29 cellular contexts compared by ENCODE assay signal in genomic region chr18:42233908-42234307, GRCh38.
"Had no signal": no experiment of that assay in that cellular context is flagged by ENCODE, and none has a peak within 500 bp of the region (broad histone marks: within the 10 kb centered on the region; RNA-seq: fewer than 3 reads in every experiment).

No MANE protein-coding gene starts in this region.

- H3K9me3 Mint-ChIP-seq: nephron; neural progenitor cell; stimulated activated memory B cell treated with anti-CD40 and anti-IgM and Interleukin-4, amounts not matched to agents 10 μg/mL and 1 μg/mL and 100 μg/mL, for 72 hours; stimulated activated naive CD8-positive, alpha-beta T cell treated with anti-CD3 and anti-CD28 coated beads, Interleukin-15, amount 100 ng/mL, for 72 hours had no signal

- DNase-seq: natural killer cell; occipital lobe; ovary; posterior cingulate gyrus; psoas muscle; right cardiac atrium; right lobe of liver; sigmoid colon; small intestine; stimulated activated CD4-positive, alpha-beta T cell treated with anti-CD3 and anti-CD28 coated beads, Interleukin-15, amount 100 ng/mL, for 24 hours; stimulated activated CD4-positive, alpha-beta T cell treated with anti-CD3 and anti-CD28 coated beads, Interleukin-2, amount 100 ng/mL, for 24 hours; stimulated activated CD4-positive, alpha-beta T cell treated with anti-CD3 and anti-CD28 coated beads, Interleukin-2, amount 100 ng/mL, for 48 hours; stimulated activated CD4-positive, alpha-beta T cell treated with anti-CD3 and anti-CD28 coated beads, Interleukin-4, amount 100 ng/mL, for 24 hours; stimulated activated naive CD4-positive, alpha-beta T cell; stimulated activated naive CD8-positive, alpha-beta T cell treated with anti-CD3 and anti-CD28 coated beads, Interleukin-15, amount 100 ng/mL, for 72 hours; stimulated activated naive CD8-positive, alpha-beta T cell treated with anti-CD3 and anti-CD28 coated beads, Interleukin-15, Interleukin-2, amounts not matched to agents 100 U/mL and 50 U/mL, for 24 hours; substantia nigra; testis; tibial artery; transverse colon; upper lobe of right lung; uterus had no signal

- H3K27ac Mint-ChIP-seq: natural killer cell; neural progenitor cell; progenitor cell of endocrine pancreas; stimulated activated memory B cell treated with anti-CD40 and anti-IgM and Interleukin-4, amounts not matched to agents 10 μg/mL and 1 μg/mL and 100 μg/mL, for 72 hours; stimulated activated naive CD8-positive, alpha-beta T cell treated with anti-CD3 and anti-CD28 coated beads, Interleukin-15, amount 100 ng/mL, for 72 hours; type B pancreatic cell had no signal

- H3K36me3 Mint-ChIP-seq: stimulated activated memory B cell treated with anti-CD40 and anti-IgM and Interleukin-4, amounts not matched to agents 10 μg/mL and 1 μg/mL and 100 μg/mL, for 72 hours; type B pancreatic cell had no signal

- H3K27ac ChIP-seq: neural progenitor cell, ovary, parathyroid adenoma, psoas muscle, right lobe of liver, sigmoid colon, suprapubic skin, testis, tibial artery, transverse colon, upper lobe of right lung, uterus had no signal

- H3K27me3 Mint-ChIP-seq: progenitor cell of endocrine pancreas, type B pancreatic cell had no signal

- H3K4me1 Mint-ChIP-seq: natural killer cell; nephron; neural progenitor cell; stimulated activated memory B cell treated with anti-CD40 and anti-IgM and Interleukin-4, amounts not matched to agents 10 μg/mL and 1 μg/mL and 100 μg/mL, for 72 hours; stimulated activated naive CD8-positive, alpha-beta T cell treated with anti-CD3 and anti-CD28 coated beads, Interleukin-15, amount 100 ng/mL, for 72 hours had no signal

- H3K4me3 Mint-ChIP-seq: natural killer cell; nephron; neural progenitor cell; stimulated activated memory B cell treated with anti-CD40 and anti-IgM and Interleukin-4, amounts not matched to agents 10 μg/mL and 1 μg/mL and 100 μg/mL, for 72 hours; stimulated activated naive CD8-positive, alpha-beta T cell treated with anti-CD3 and anti-CD28 coated beads, Interleukin-15, amount 100 ng/mL, for 72 hours; type B pancreatic cell had no signal

- FAIRE-seq: small intestine had no signal
